In the genomic region with DNA sequence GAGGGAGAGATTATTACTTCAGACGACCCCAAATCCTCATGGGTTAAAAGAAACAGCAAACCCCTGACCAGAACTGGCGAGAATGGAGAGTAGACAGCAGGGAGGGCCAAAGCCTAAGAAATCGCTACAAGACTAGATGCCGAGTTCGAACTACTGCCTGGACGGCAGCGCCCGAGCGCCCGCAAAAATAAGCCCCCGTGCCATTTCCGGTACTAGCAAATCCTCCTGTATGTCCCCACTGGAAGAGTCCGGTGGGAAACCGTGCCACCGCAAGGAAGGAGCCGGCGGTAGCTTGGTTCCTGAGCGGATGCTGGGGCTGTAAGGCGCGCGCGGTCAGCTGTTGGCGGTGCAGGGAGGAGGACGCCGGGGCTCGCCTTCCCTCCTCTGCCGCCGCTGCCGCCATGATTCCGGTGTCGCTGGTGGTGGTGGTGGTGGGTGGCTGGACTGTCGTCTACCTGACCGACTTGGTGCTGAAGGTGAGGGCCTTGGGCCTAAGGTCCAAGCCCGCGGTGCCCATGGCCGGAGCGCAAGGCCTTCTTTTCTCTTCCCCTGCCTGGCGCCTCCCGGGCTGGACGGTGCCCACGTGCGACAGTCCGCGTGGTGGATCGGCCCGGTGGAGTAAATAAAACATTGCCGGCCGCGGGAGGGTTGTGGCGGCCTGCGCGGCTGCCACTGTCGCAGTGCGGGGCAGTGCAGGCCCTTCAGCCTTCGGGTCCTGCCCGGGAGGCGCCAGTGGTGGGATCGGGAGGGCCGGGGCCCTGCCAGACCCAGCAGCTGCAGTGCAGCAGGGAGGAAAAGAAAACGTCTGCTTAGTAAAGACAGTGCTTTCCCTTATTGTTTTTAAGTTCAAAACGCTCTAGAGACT, we compare ENCODE assay signal across 8 cellular contexts. TPM values are rescaled to one million over a fixed set of nuclear protein-coding genes. Genes with fewer than 3 reads are reported as not detected.
A peak's percentile ranks its signal among the peaks of the same experiment; 100 is the strongest.
DNase-seq lines count a peak whose midpoint lies in the region; ATAC-seq, FAIRE-seq and TF ChIP-seq lines count a peak whose summit lies in the region.

A gene (plus strand): TSS at position 284 of the 865 bp plus-strand sequence. CDS start 118 bp downstream, at position 402.

- peak; percentile 76 for DNase-seq in AG20443 (ENCODE audit: low spot score)
- peak; percentile 69 to 92 for DNase-seq in NCI-H446 (lab: John Stamatoyannopoulos, UW)
- DNase-seq in cerebellar cortex (ENCODE audit: low spot score) = peak; percentile 84
- DNase-seq in kidney = peak; percentile 92
- DNase-seq in stimulated activated CD4-positive, alpha-beta T cell treated with anti-CD3 and anti-CD28 coated beads, Interleukin-15, amount 100 ng/mL, for 1 hour (ENCODE audit: low read depth in 1 of 2, low spot score in 1 of 2) = peak; percentile 61 to 64

- H3K4me3 ChIP-seq in kidney (ENCODE audit: low read length in 2 of 2) = peak within 1 kb of the TSS; percentile 77 to 78

- TF ChIP-seq CTCF in kidney (IDR thresholded peaks at IDR 0.05; ENCODE audit: borderline replicate concordance, extremely low read depth, insufficient read depth) = no peak

- H3K9ac ChIP-seq in kidney (ENCODE audit: low read length in 2 of 2) = peak within 1 kb of the TSS; percentile 71 to 78

- no peak for FAIRE-seq in kidney (lab: Jason Lieb, UNC)

- intact Hi-C loops in kidney (cut with DNase I) = no loop called here

- ATAC-seq in GM19035 (IDR thresholded peaks at IDR 0.05; ENCODE audit: unreplicated experiment) (peak; percentile 86), HG03342 (IDR thresholded peaks at IDR 0.05; ENCODE audit: unreplicated experiment) (peak; percentile 80)
- peak; percentile 80 to 86 for ATAC-seq in activated CD4-positive, CD25-positive, alpha-beta regulatory T cell treated with anti-CD3 and anti-CD28 coated beads, Interleukin-2, amount 50 U/mL, for 24 hours

- no peaks in the 10 kb centered on the region for H3K9me3 ChIP-seq in kidney (ENCODE audit: control insufficient read depth in 1 of 2, low read length in 2 of 2)

- peaks cover 0 to 6% of the 10 kb centered on the region in 2 donors for H3K4me1 ChIP-seq in kidney (ENCODE audit: control insufficient read depth in 1 of 2, insufficient read depth in 1 of 2, low read depth in 1 of 2, low read length in 2 of 2)

- H3K36me3 ChIP-seq in kidney (ENCODE audit: control insufficient read depth in 1 of 2, insufficient read depth in 2 of 2, low read length in 2 of 2) = no peaks in the 10 kb centered on the region

- peak within 1 kb of the TSS; percentile 37 to 57 for H3K27ac ChIP-seq in kidney (ENCODE audit: low read depth in 2 of 2, low read length in 2 of 2)

RNA-seq across cellular contexts. Expression of the gene that starts here (rescaled TPM):
- total RNA-seq in kidney = 13.4 TPM
- 4.9 TPM for polyA plus RNA-seq in kidney (ENCODE audit: insufficient read depth, low read depth, low replicate concordance)

Comparison
In these comparisons a context has a peak if more than half of its experiments do, and no peak if none do; other contexts are left out.
1. Peak in every context shown above with its lines: DNase-seq, ATAC-seq, H3K4me3 ChIP-seq and H3K27ac ChIP-seq.